In the genomic region with DNA sequence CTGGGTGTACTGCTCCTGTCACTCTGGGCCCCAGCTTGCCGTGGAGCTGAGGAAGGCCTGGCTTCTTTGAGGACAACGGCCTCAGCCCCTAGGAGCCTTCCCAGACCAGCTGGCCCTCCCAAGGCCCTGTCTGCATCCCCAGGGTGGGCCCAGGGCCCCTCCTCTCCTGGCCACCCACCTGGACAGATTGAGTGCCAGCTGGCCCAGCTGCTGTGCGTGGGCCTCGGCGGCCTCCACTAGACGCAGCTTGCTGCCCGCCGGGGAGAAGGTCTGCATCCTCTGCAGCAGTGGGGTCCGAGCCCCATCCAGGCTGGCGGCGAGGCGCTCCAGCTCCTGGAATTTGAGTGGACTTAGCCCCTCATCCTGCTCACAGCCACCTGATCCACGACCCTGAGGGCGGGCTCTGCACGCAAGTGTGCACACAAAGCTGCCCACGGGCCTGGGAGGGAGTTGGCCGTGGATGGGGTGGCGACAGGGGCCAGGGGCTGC, we compare ENCODE assay signal across 1 cellular context.
TF ChIP-seq lines count a peak whose summit lies in the region.

No MANE protein-coding gene starts in this region.

TF ChIP-seq in HepG2, 621 proteins besides CTCF, POLR2A, EP300 and RAD21:
- TF ChIP-seq ZNF660 (CRISPR knock-in tag; IDR thresholded peaks at IDR 0.05; ENCODE audit: borderline replicate concordance, low read depth) (no peak), AGO2 (optimal IDR thresholded peaks at IDR 0.05; ENCODE audit: low read depth, low read length) (peak; percentile 70)
